14 cellular contexts compared by ENCODE assay signal in genomic region chr16:75624921-75625334, GRCh38. TPM values are rescaled to one million over a fixed set of nuclear protein-coding genes. Genes with fewer than 3 reads are reported as not detected.
DNase-seq lines count a peak whose midpoint lies in the region; ATAC-seq lines count a peak whose summit lies in the region.
"Had no signal": no experiment of that assay in that cellular context is flagged by ENCODE, and none has a peak within 500 bp of the region (broad histone marks: within the 10 kb centered on the region; RNA-seq: fewer than 3 reads in every experiment).

No MANE protein-coding gene starts in this region.

- H3K4me1 Mint-ChIP-seq in natural killer cell treated with Interleukin-12 subunit alpha and Interleukin-12 subunit beta and Interleukin-15 and Interleukin-18, amount 100 ng/mL, for 72 hours (ENCODE audit: low read depth in 2 of 2): peaks cover 52 to 67% of the 10 kb centered on the region in 2 donors

- H3K27ac Mint-ChIP-seq in natural killer cell treated with Interleukin-12 subunit alpha and Interleukin-12 subunit beta and Interleukin-15 and Interleukin-18, amount 100 ng/mL, for 72 hours: peak overlapping the region in 1 of 2 donors; percentile 57

- H3K4me3 Mint-ChIP-seq in natural killer cell treated with Interleukin-12 subunit alpha and Interleukin-12 subunit beta and Interleukin-15 and Interleukin-18, amount 100 ng/mL, for 72 hours: peak overlapping the region; percentile 3

- no peaks in the 10 kb centered on the region for H3K9me3 Mint-ChIP-seq in natural killer cell treated with Interleukin-12 subunit alpha and Interleukin-12 subunit beta and Interleukin-15 and Interleukin-18, amount 100 ng/mL, for 72 hours
- H3K9me3 Mint-ChIP-seq: H9 had no signal

- DNase-seq in DMS53 (lab: John Stamatoyannopoulos, UW) (peak; percentile 6), DMS53 treated with DMSO at 0.1 percent for 48 hours (lab: John Stamatoyannopoulos, UW; ENCODE audit: unreplicated experiment) (no peak), LHCN-M2 (ENCODE audit: low read depth) (peak; percentile 15), amniotic epithelial cell (ENCODE audit: low read depth) (peak; percentile 97), epidermal melanocyte (ENCODE audit: insufficient read length, low spot score) (no peak)
- DNase-seq in natural killer cell treated with Interleukin-12 subunit alpha and Interleukin-12 subunit beta and Interleukin-15 and Interleukin-18, amount 100 ng/mL, for 72 hours (ENCODE audit: low spot score): no peak
- no peak for DNase-seq in effector CD4-positive, alpha-beta T cell
- DNase-seq: GDM1, H9, NCI-H2107, RPMI8226 had no signal

- no peaks in the 10 kb centered on the region for H3K27me3 Mint-ChIP-seq in natural killer cell treated with Interleukin-12 subunit alpha and Interleukin-12 subunit beta and Interleukin-15 and Interleukin-18, amount 100 ng/mL, for 72 hours

- no peak for ATAC-seq in natural killer cell treated with Interleukin-12 subunit alpha and Interleukin-12 subunit beta and Interleukin-15 and Interleukin-18, amount 100 ng/mL, for 72 hours
- no peak for ATAC-seq in HG03432 (IDR thresholded peaks at IDR 0.05; ENCODE audit: unreplicated experiment)
- ATAC-seq: foreskin keratinocyte, left lobe of liver had no signal

- H3K36me3 Mint-ChIP-seq in natural killer cell treated with Interleukin-12 subunit alpha and Interleukin-12 subunit beta and Interleukin-15 and Interleukin-18, amount 100 ng/mL, for 72 hours: peaks cover 49% of the 10 kb centered on the region

RNA-seq across cellular contexts. Expression of gene ADAT1, which starts 1.8 kb away (rescaled TPM):
- 50.2 and 66.0 TPM in 2 replicates for total RNA-seq in LHCN-M2 (2014; rRNA removed)
- 27.8 TPM for polyA plus RNA-seq in LHCN-M2 (2012)
- 10 to 100 TPM; 41.3 to 64.2 TPM for total RNA-seq in natural killer cell treated with Interleukin-12 subunit alpha and Interleukin-12 subunit beta and Interleukin-15 and Interleukin-18, amount 100 ng/mL, for 72 hours

RNA-seq across cellular contexts. Expression of gene KARS1, which starts 22.5 kb away (rescaled TPM):
- 198 and 202 TPM in 2 replicates for total RNA-seq in LHCN-M2 (2014; rRNA removed)
- 123 TPM for polyA plus RNA-seq in LHCN-M2 (2012)
- total RNA-seq in natural killer cell treated with Interleukin-12 subunit alpha and Interleukin-12 subunit beta and Interleukin-15 and Interleukin-18, amount 100 ng/mL, for 72 hours: 100 to 1,000 TPM; 198 to 239 TPM

RNA-seq across cellular contexts. Expression of gene TERF2IP, which starts 22.6 kb away (rescaled TPM):
- 53.2 and 60.0 TPM in 2 replicates for total RNA-seq in LHCN-M2 (2014; rRNA removed)
- 43.9 TPM for polyA plus RNA-seq in LHCN-M2 (2012)
- 100 to 1,000 TPM in 1 of 2 donors, 10 to 100 TPM in 1; 77.9 to 116 TPM for total RNA-seq in natural killer cell treated with Interleukin-12 subunit alpha and Interleukin-12 subunit beta and Interleukin-15 and Interleukin-18, amount 100 ng/mL, for 72 hours

RNA-seq across cellular contexts. Expression of gene CPHXL2, which starts 51.9 kb away (rescaled TPM):
- total RNA-seq in LHCN-M2 (2014; rRNA removed): not detected in 2 replicates
- polyA plus RNA-seq in LHCN-M2 (2012): 0.05 TPM
- not detected for total RNA-seq in natural killer cell treated with Interleukin-12 subunit alpha and Interleukin-12 subunit beta and Interleukin-15 and Interleukin-18, amount 100 ng/mL, for 72 hours
- total RNA-seq: foreskin keratinocyte, H9, left lobe of liver had no signal
- polyA plus RNA-seq: foreskin keratinocyte had no signal

RNA-seq across cellular contexts. Expression of gene GABARAPL2, which starts 58.7 kb away (rescaled TPM):
- 53.7 and 59.0 TPM in 2 replicates for total RNA-seq in LHCN-M2 (2014; rRNA removed)
- polyA plus RNA-seq in LHCN-M2 (2012): 94.6 TPM
- total RNA-seq in natural killer cell treated with Interleukin-12 subunit alpha and Interleukin-12 subunit beta and Interleukin-15 and Interleukin-18, amount 100 ng/mL, for 72 hours: 10 to 100 TPM; 51.5 to 75.9 TPM

Comparison
In these comparisons a context has a peak if more than half of its experiments do, and no peak if none do; other contexts are left out.
1. DNase-seq: peak in DMS53 (single experiment), LHCN-M2 (single experiment) and amniotic epithelial cell (single experiment); none in DMS53 treated with DMSO at 0.1 percent for 48 hours (single experiment), natural killer cell treated with Interleukin-12 subunit alpha and Interleukin-12 subunit beta and Interleukin-15 and Interleukin-18, amount 100 ng/mL, for 72 hours (single experiment), epidermal melanocyte (single experiment) and effector CD4-positive, alpha-beta T cell (single experiment).